8 cellular contexts compared by ENCODE assay signal in genomic region chr19:18007939-18008673, GRCh38. TPM values are rescaled to one million over a fixed set of nuclear protein-coding genes. Genes with fewer than 3 reads are reported as not detected.
DNase-seq lines count a peak whose midpoint lies in the region; ATAC-seq, FAIRE-seq and TF ChIP-seq lines count a peak whose summit lies in the region.

ARRDC2 (plus strand) TSS chr19:18008170; CDS start chr19:18008311, 141 bp downstream.

- H3K27me3 ChIP-seq in bronchial epithelial cell (ENCODE audit: control insufficient read depth, insufficient read depth, low read length) = no peaks in the 10 kb centered on the region

- ATAC-seq in GM21619 (IDR thresholded peaks at IDR 0.05; ENCODE audit: unreplicated experiment) (peak; percentile 40), HG03139 (IDR thresholded peaks at IDR 0.05; ENCODE audit: unreplicated experiment) (no peak)

- TF ChIP-seq CTCF in bronchial epithelial cell (IDR thresholded peaks at IDR 0.05; ENCODE audit: insufficient read depth, low read length, severe bottlenecking) = no peak

- FAIRE-seq in bronchial epithelial cell (lab: Jason Lieb, UNC) = no peak

- H3K4me3 ChIP-seq in bronchial epithelial cell (ENCODE audit: low read depth, low read length) (peak within 1 kb of the TSS; percentile 48), skin epidermis (peak within 1 kb of the TSS; percentile 34 to 47 (median 44))

- peak within 1 kb of the TSS; percentile 8 to 90 (median 73) for H3K27ac ChIP-seq in skin epidermis

- peak; percentile 52 to 94 (median 87) for DNase-seq in C1 segment of cervical spinal cord (lab: John Stamatoyannopoulos, UW)
- peak; percentile 53 for DNase-seq in NCI-H146 treated with DMSO at 0.1 percent for 48 hours (lab: John Stamatoyannopoulos, UW; ENCODE audit: unreplicated experiment)
- peak; percentile 78 to 87 (median 86) for DNase-seq in activated CD4-positive, CD25-positive, alpha-beta regulatory T cell (lab: John Stamatoyannopoulos, UW)
- peak; percentile 69 for DNase-seq in bronchial epithelial cell (ENCODE audit: low read depth)
- DNase-seq in iPS-NIHi7 (ENCODE audit: extremely low spot score) = peak; percentile 99

- H3K36me3 ChIP-seq in bronchial epithelial cell (ENCODE audit: control insufficient read depth, insufficient read depth, low read length) = peaks cover 12% of the 10 kb centered on the region

RNA-seq across cellular contexts. Expression of gene ARRDC2, which starts in this region (rescaled TPM):
- total RNA-seq in bronchial epithelial cell = 6.1 and 7.2 TPM in 2 replicates
